ENCODE assay signal across 21 cellular contexts in genomic region chrX:39791691-39792090, GRCh38.
DNase-seq lines count a peak whose midpoint lies in the region; ATAC-seq and TF ChIP-seq lines count a peak whose summit lies in the region.
"Had no signal": no experiment of that assay in that cellular context is flagged by ENCODE, and none has a peak within 500 bp of the region (broad histone marks: within the 10 kb centered on the region; RNA-seq: fewer than 3 reads in every experiment).

No MANE protein-coding gene starts in this region.

- BruUV-seq in mammary epithelial cell (replicated peaks; lab: Mats Ljungman, UMichigan) = no TSS peak

- no peak overlapping the region for H3K4me3 Mint-ChIP-seq in CD4-positive, CD25-positive, alpha-beta regulatory T cell
- H3K4me3 Mint-ChIP-seq: CD14-positive monocyte; CD4-positive, alpha-beta memory T cell; CD8-positive, alpha-beta memory T cell had no signal

- no peak overlapping the region for H3K27ac ChIP-seq in CD4-positive, CD25-positive, alpha-beta regulatory T cell (ENCODE audit: insufficient read depth, low read length, poor library complexity, severe bottlenecking)
- no peak overlapping the region for H3K27ac ChIP-seq in osteoblast (ENCODE audit: low read depth, low read length)
- no peak overlapping the region for H3K27ac ChIP-seq in mammary epithelial cell (ENCODE audit: insufficient read depth, low read depth, low read length)
- H3K27ac ChIP-seq: 22Rv1, A549, BLaER1 had no signal

- no peaks in the 10 kb centered on the region for H3K27me3 ChIP-seq in CD4-positive, CD25-positive, alpha-beta regulatory T cell (ENCODE audit: control insufficient read depth, insufficient read depth, low read length)
- peaks cover 16% of the 10 kb centered on the region for H3K27me3 ChIP-seq in osteoblast (ENCODE audit: insufficient read depth, low read length)
- no peaks in the 10 kb centered on the region for H3K27me3 ChIP-seq in mammary epithelial cell (ENCODE audit: insufficient read depth, low read length)
- H3K27me3 ChIP-seq: BE2C, BLaER1 had no signal

- H3K36me3 Mint-ChIP-seq in CD4-positive, CD25-positive, alpha-beta regulatory T cell = no peaks in the 10 kb centered on the region
- H3K36me3 Mint-ChIP-seq: CD14-positive monocyte; CD4-positive, alpha-beta memory T cell; CD8-positive, alpha-beta memory T cell had no signal

- 61% methylated on average over 4 of the region's 6 CpGs for WGBS in mammary epithelial cell (ENCODE audit: low coverage, missing lambda C conversion rate)

- TF ChIP-seq CTCF in GM12865 (IDR thresholded peaks at IDR 0.05; ENCODE audit: insufficient read depth, low read depth, low read length, missing control alignments) = no peak
- TF ChIP-seq CTCF in osteoblast (IDR thresholded peaks at IDR 0.05; ENCODE audit: extremely low read depth, low read depth, low read length) = no peak
- TF ChIP-seq CTCF in mammary epithelial cell (conservative IDR thresholded peaks at IDR 0.05 in 1 of 2, IDR thresholded peaks at IDR 0.05 in 1 of 2; ENCODE audit: extremely low read depth in 1 of 2, insufficient read depth in 1 of 2, low read depth in 1 of 2, low read length in 2 of 2) = no peak

- peak; percentile 45 to 60 for ATAC-seq in CD4-positive, CD25-positive, alpha-beta regulatory T cell (ENCODE audit: low read depth in 2 of 2)
- no peak for ATAC-seq in HG02973 (IDR thresholded peaks at IDR 0.05; ENCODE audit: unreplicated experiment)
- ATAC-seq: A549 had no signal

- DNase-seq in CD4-positive, CD25-positive, alpha-beta regulatory T cell = no peak
- peak; percentile 17 for DNase-seq in GM12865 (ENCODE audit: low read depth)
- peak; percentile 22 for DNase-seq in osteoblast (ENCODE audit: insufficient read length, low spot score, missing footprints)
- no peak for DNase-seq in mammary epithelial cell
- DNase-seq: BE2C; C1 segment of cervical spinal cord; CD4-positive, alpha-beta memory T cell; CD8-positive, alpha-beta memory T cell; COR-L47; DMS 273 treated with DMSO at 0.1 percent for 48 hours; DMS153; DMS53; DMS79; DND-41; EL; GDM1 had no signal

- H3K79me2 ChIP-seq in osteoblast (ENCODE audit: insufficient read depth, low read length) (no peaks in the 10 kb centered on the region), mammary epithelial cell (ENCODE audit: insufficient read depth, low read length) (no peaks in the 10 kb centered on the region)

- H3K4me2 ChIP-seq in osteoblast (ENCODE audit: insufficient read depth, low read length) (no peak overlapping the region), mammary epithelial cell (ENCODE audit: insufficient read depth, low read depth, low read length) (no peak overlapping the region)
- H3K4me2 ChIP-seq: A549, BLaER1 had no signal

- intact Hi-C loops in mammary epithelial cell (cut with micrococcal nuclease) = no loop called here

- H2AFZ ChIP-seq in osteoblast (ENCODE audit: low read length) (no peak overlapping the region), mammary epithelial cell (ENCODE audit: low read depth, low read length) (no peak overlapping the region)

- CTCF ChIA-PET in mammary epithelial cell (lab: Charles Lee; ENCODE audit: low non-redundant PET) = no interaction called here

- in situ Hi-C loops in mammary epithelial cell (cut with MboI; ENCODE audit: low sequenced_read_pairs in 2 of 2) = no loop called here

- H3K9ac ChIP-seq in mammary epithelial cell (ENCODE audit: insufficient read depth, low read length) = no peak overlapping the region
- H3K9ac ChIP-seq: BLaER1 had no signal

- H3K27me3 Mint-ChIP-seq in CD4-positive, CD25-positive, alpha-beta regulatory T cell = no peaks in the 10 kb centered on the region
- H3K27me3 Mint-ChIP-seq: CD4-positive, alpha-beta memory T cell; CD8-positive, alpha-beta memory T cell had no signal

- H3K4me1 ChIP-seq in CD4-positive, CD25-positive, alpha-beta regulatory T cell (ENCODE audit: control insufficient read depth, insufficient read depth, low read length, poor library complexity, severe bottlenecking) = no peaks in the 10 kb centered on the region
- H3K4me1 ChIP-seq in osteoblast (ENCODE audit: insufficient read depth, low read length) (no peaks in the 10 kb centered on the region), mammary epithelial cell (ENCODE audit: insufficient read depth, low read length) (no peaks in the 10 kb centered on the region)
- H3K4me1 ChIP-seq: A549, BE2C had no signal

- dilution Hi-C loops in mammary epithelial cell (cut with HindIII; ENCODE audit: low sequenced_read_pairs) = no loop called here

- peak overlapping the region; percentile 11 to 67 (median 52) for H3K27ac Mint-ChIP-seq in CD4-positive, CD25-positive, alpha-beta regulatory T cell
- H3K27ac Mint-ChIP-seq: CD14-positive monocyte; CD8-positive, alpha-beta memory T cell had no signal

- H3K36me3 ChIP-seq in CD4-positive, CD25-positive, alpha-beta regulatory T cell (ENCODE audit: control insufficient read depth, insufficient read depth, low read length) = no peaks in the 10 kb centered on the region
- H3K36me3 ChIP-seq in osteoblast (ENCODE audit: insufficient read depth, low read length) (no peaks in the 10 kb centered on the region), mammary epithelial cell (ENCODE audit: insufficient read depth, low read length) (no peaks in the 10 kb centered on the region)
- H3K36me3 ChIP-seq: BE2C, BLaER1 had no signal

- peaks cover 0 to 9% (median 0%) of the 10 kb centered on the region in 4 donors for H3K4me1 Mint-ChIP-seq in CD4-positive, CD25-positive, alpha-beta regulatory T cell
- H3K4me1 Mint-ChIP-seq: CD4-positive, alpha-beta memory T cell; CD8-positive, alpha-beta memory T cell had no signal

- no peak overlapping the region for H3K4me3 ChIP-seq in CD4-positive, CD25-positive, alpha-beta regulatory T cell (ENCODE audit: low read depth, low read length)
- no peak overlapping the region for H3K4me3 ChIP-seq in GM12865 (ENCODE audit: low read depth, low read length)
- H3K4me3 ChIP-seq in osteoblast (ENCODE audit: insufficient read depth, low read length) = no peak overlapping the region
- no peak overlapping the region for H3K4me3 ChIP-seq in mammary epithelial cell (replicated peaks in 1 of 3; ENCODE audit: insufficient read depth in 1 of 3, low read depth in 2 of 3, low read length in 3 of 3)
- H3K4me3 ChIP-seq: A549, BLaER1 had no signal

- no peaks in the 10 kb centered on the region for H3K9me3 Mint-ChIP-seq in CD4-positive, CD25-positive, alpha-beta regulatory T cell
- H3K9me3 Mint-ChIP-seq: CD8-positive, alpha-beta memory T cell had no signal

- no peaks in the 10 kb centered on the region for H4K20me1 ChIP-seq in osteoblast (ENCODE audit: insufficient read depth, low read length)
- no peaks in the 10 kb centered on the region for H4K20me1 ChIP-seq in mammary epithelial cell (ENCODE audit: insufficient read depth, low read length)
- H4K20me1 ChIP-seq: BLaER1 had no signal

- H3K9me3 ChIP-seq in CD4-positive, CD25-positive, alpha-beta regulatory T cell (ENCODE audit: control insufficient read depth in 2 of 2, low read length in 2 of 2) = no peaks in the 10 kb centered on the region
- H3K9me3 ChIP-seq in osteoblast (ENCODE audit: low read depth, low read length) = no peaks in the 10 kb centered on the region
- peaks cover 6% of the 10 kb centered on the region for H3K9me3 ChIP-seq in mammary epithelial cell (replicated peaks; ENCODE audit: insufficient read depth, low read length)
- H3K9me3 ChIP-seq: A549, BE2C had no signal

Comparison
In these comparisons a context has a peak if more than half of its experiments do, and no peak if none do; other contexts are left out.
1. DNase-seq: peak in GM12865 (single experiment) and osteoblast (single experiment); none in CD4-positive, CD25-positive, alpha-beta regulatory T cell (0 of 3) and mammary epithelial cell (single experiment).